In genomic region chr2:206721216-206721920, GRCh38 we compare ENCODE assay signal across 13 cellular contexts. TPM values are rescaled to one million over a fixed set of nuclear protein-coding genes. Genes with fewer than 3 reads are reported as not detected.
DNase-seq lines count a peak whose midpoint lies in the region; ATAC-seq, FAIRE-seq and TF ChIP-seq lines count a peak whose summit lies in the region.
"Had no signal": no experiment of that assay in that cellular context is flagged by ENCODE, and none has a peak within 500 bp of the region (broad histone marks: within the 10 kb centered on the region; RNA-seq: fewer than 3 reads in every experiment).

No MANE protein-coding gene starts in this region.

- H3K27me3 ChIP-seq in GM06990 (replicated peaks; ENCODE audit: control insufficient read depth, insufficient read depth, low read length) (no peaks in the 10 kb centered on the region), small intestine (ENCODE audit: control insufficient read depth in 2 of 2, insufficient read depth in 2 of 2, low read length in 2 of 2) (peaks cover 0 to 2% of the 10 kb centered on the region in 2 donors)
- H3K27me3 ChIP-seq: body of pancreas, upper lobe of right lung had no signal

- no peak for FAIRE-seq in small intestine (lab: Jason Lieb, UNC)

- H3K4me1 ChIP-seq in small intestine (ENCODE audit: control insufficient read depth in 2 of 2, insufficient read depth in 1 of 2, low read depth in 1 of 2, low read length in 1 of 2): no peaks in the 10 kb centered on the region
- H3K4me1 ChIP-seq: body of pancreas, upper lobe of right lung had no signal

- peak; percentile 91 for ATAC-seq in GM19395 (IDR thresholded peaks at IDR 0.05; ENCODE audit: unreplicated experiment)
- peak; percentile 71 for ATAC-seq in HG02678 (IDR thresholded peaks at IDR 0.05; ENCODE audit: unreplicated experiment)
- ATAC-seq in HG03439 (IDR thresholded peaks at IDR 0.05; ENCODE audit: unreplicated experiment): peak; percentile 52
- ATAC-seq: body of pancreas, upper lobe of right lung had no signal

- no peak overlapping the region for H3K27ac ChIP-seq in small intestine (ENCODE audit: low read depth in 1 of 2, low read length in 1 of 2)
- H3K27ac ChIP-seq: body of pancreas, epithelial cell of prostate, upper lobe of right lung had no signal

- WGBS in small intestine, 3 donors: 71 to 82% (median 80%) methylated on average over 4 of the region's 4 CpGs

- H3K36me3 ChIP-seq in GM06990 (ENCODE audit: control insufficient read depth, insufficient read depth, low read length) (no peaks in the 10 kb centered on the region), small intestine (ENCODE audit: control insufficient read depth in 2 of 2, insufficient read depth in 2 of 2, low read length in 2 of 2) (no peaks in the 10 kb centered on the region)
- H3K36me3 ChIP-seq: upper lobe of right lung had no signal

- no peak overlapping the region for H3K4me3 ChIP-seq in GM06990 (replicated peaks; ENCODE audit: low read depth, low read length)
- H3K4me3 ChIP-seq in small intestine (ENCODE audit: low read depth in 1 of 2, low read length in 2 of 2): no peak overlapping the region
- H3K4me3 ChIP-seq: body of pancreas, upper lobe of right lung had no signal

- DNase-seq in GM06990 (ENCODE audit: extremely low read depth, insufficient read length) (peak; percentile 54), NCI-H2196 treated with DMSO at 0.1 percent for 48 hours (lab: John Stamatoyannopoulos, UW; ENCODE audit: unreplicated experiment) (no peak), small intestine (no peak), HCEC 1CT (no peak)
- DNase-seq in effector CD8-positive, alpha-beta T cell (lab: John Stamatoyannopoulos, UW): no peak
- DNase-seq: activated T-cell treated with anti-CD3 and anti-CD28 coated beads, Interleukin-2, amount 50 U/mL, for 1 hour; body of pancreas; NCI-H2029; upper lobe of right lung had no signal

- H3K9me3 ChIP-seq in small intestine (ENCODE audit: control insufficient read depth, low read depth): no peaks in the 10 kb centered on the region
- H3K9me3 ChIP-seq: body of pancreas, upper lobe of right lung had no signal

- no peak for TF ChIP-seq CTCF in GM06990 (IDR thresholded peaks at IDR 0.05; ENCODE audit: insufficient read depth, low read length, poor library complexity, severe bottlenecking)

RNA-seq across cellular contexts. Expression of gene DYTN, which starts 3.2 kb away (rescaled TPM):
- polyA plus RNA-seq in small intestine: not detected

RNA-seq across cellular contexts. Expression of gene MDH1B, which starts 43.8 kb away (rescaled TPM):
- polyA plus RNA-seq in small intestine: under 1 TPM in 1 of 3 donors, not detected in 2; 0.31 TPM

RNA-seq across cellular contexts. Expression of gene FASTKD2, which starts 44.0 kb away (rescaled TPM):
- polyA plus RNA-seq in small intestine: 10 to 100 TPM in 1 of 3 donors, 1 to 10 TPM in 2; 6.5 to 20.1 (median 6.8) TPM
